In genomic region chr20:24544371-24544770, GRCh38 we compare ENCODE assay signal across 33 cellular contexts.
DNase-seq lines count a peak whose midpoint lies in the region; ATAC-seq and TF ChIP-seq lines count a peak whose summit lies in the region.
"Had no signal": no experiment of that assay in that cellular context is flagged by ENCODE, and none has a peak within 500 bp of the region (broad histone marks: within the 10 kb centered on the region; RNA-seq: fewer than 3 reads in every experiment).

No MANE protein-coding gene starts in this region.

- H3K9me3 Mint-ChIP-seq in neural crest cell (no peaks in the 10 kb centered on the region), osteocyte (ENCODE audit: unreplicated experiment) (no peaks in the 10 kb centered on the region), Calu3 (ENCODE audit: low read depth, unreplicated experiment) (no peaks in the 10 kb centered on the region)
- H3K9me3 Mint-ChIP-seq: CD4-positive, alpha-beta T cell had no signal

- H3K4me2 ChIP-seq in BLaER1 (peak overlapping the region; percentile 29; the same call in 1 of the 2 replicates), IMR-90 (ENCODE audit: low read depth, low read length) (no peak overlapping the region), hepatocyte (no peak overlapping the region)
- H3K4me2 ChIP-seq: A549 had no signal

- H2BK5ac ChIP-seq in IMR-90 (ENCODE audit: low read depth, low read length, poor library complexity, severe bottlenecking): no peak overlapping the region

- H2BK20ac ChIP-seq in IMR-90 (ENCODE audit: low read depth, low read length): no peak overlapping the region

- H3K4me1 ChIP-seq in BLaER1: peaks cover 43% of the 10 kb centered on the region
- H3K4me1 ChIP-seq in IMR-90 (ENCODE audit: control insufficient read depth, insufficient read depth, low read length): no peaks in the 10 kb centered on the region
- no peaks in the 10 kb centered on the region for H3K4me1 ChIP-seq in hepatocyte (ENCODE audit: insufficient read depth)
- H3K4me1 ChIP-seq: A549, BE2C, Caco-2 had no signal

- H3K36me3 Mint-ChIP-seq in neural crest cell (ENCODE audit: low read depth): no peaks in the 10 kb centered on the region
- H3K36me3 Mint-ChIP-seq in osteocyte (ENCODE audit: unreplicated experiment): no peaks in the 10 kb centered on the region
- H3K36me3 Mint-ChIP-seq in Calu3 (ENCODE audit: insufficient read depth, unreplicated experiment): no peaks in the 10 kb centered on the region
- H3K36me3 Mint-ChIP-seq: CD14-positive monocyte; CD4-positive, alpha-beta memory T cell; CD4-positive, CD25-positive, alpha-beta regulatory T cell; CD8-positive, alpha-beta memory T cell; CD8-positive, alpha-beta T cell had no signal

- H3K79me1 ChIP-seq in IMR-90 (ENCODE audit: low read depth in 1 of 2, low read length in 2 of 2): no peaks in the 10 kb centered on the region

- TF ChIP-seq RAD21 in IMR-90 (IDR thresholded peaks at IDR 0.05; ENCODE audit: low read length): no peak

- POLR2A ChIA-PET in IMR-90 (lab: Charles Lee; ENCODE audit: unreplicated experiment): no interaction called here

- no peaks in the 10 kb centered on the region for H3K36me3 ChIP-seq in BLaER1
- H3K36me3 ChIP-seq in IMR-90 (ENCODE audit: control insufficient read depth, insufficient read depth, low read length): no peaks in the 10 kb centered on the region
- no peaks in the 10 kb centered on the region for H3K36me3 ChIP-seq in hepatocyte (replicated peaks; ENCODE audit: insufficient read depth, low read depth)
- H3K36me3 ChIP-seq: BE2C; BLaER1 treated with 17β-estradiol and CSF1 and Interleukin-3, amounts not matched to agents 10 nM and 100 nM had no signal

- 34% methylated on average over 5 of the region's 7 CpGs; no CpG with 5 or more reads in 1 of the 2 experiments for WGBS in IMR-90 (ENCODE audit: extremely low coverage in 2 of 2, insufficient read length in 1 of 2), 2 experiments
- 83% methylated on average over 7 of the region's 7 CpGs for WGBS in hepatocyte (ENCODE audit: low lambda C conversion rate, missing lambda C conversion rate)

- H3K4me3 ChIP-seq in BLaER1: no peak overlapping the region
- H3K4me3 ChIP-seq in IMR-90 (ENCODE audit: insufficient read depth, low read depth, low read length): no peak overlapping the region
- no peak overlapping the region for H3K4me3 ChIP-seq in hepatocyte
- H3K4me3 ChIP-seq: A549; BLaER1 treated with 17β-estradiol and CSF1 and Interleukin-3, amounts not matched to agents 10 nM and 100 nM had no signal

- H3K14ac ChIP-seq in IMR-90 (replicated peaks; ENCODE audit: low read depth, low read length): no peak overlapping the region

- no peaks in the 10 kb centered on the region for H3K9me2 ChIP-seq in hepatocyte (replicated peaks; ENCODE audit: insufficient read depth)

- no peak overlapping the region for H2BK120ac ChIP-seq in IMR-90 (ENCODE audit: low read depth, low read length)

- in situ Hi-C loops in IMR-90 (cut with MboI; ENCODE audit: low sequenced_read_pairs): no loop called here

- dilution Hi-C loops in IMR-90 (cut with HindIII; ENCODE audit: low sequenced_read_pairs, unreplicated experiment): no loop called here

- CTCF ChIA-PET in IMR-90 (lab: Yijun Ruan, JAX): no interaction called here
- CTCF ChIA-PET in Calu3 (lab: Charles Lee): no interaction called here

- H3K4ac ChIP-seq in IMR-90 (ENCODE audit: low read depth, low read length): no peak overlapping the region

- TF ChIP-seq POLR2A in IMR-90 (IDR thresholded peaks at IDR 0.05; ENCODE audit: low read depth, low read length): no peak

- H3K18ac ChIP-seq in IMR-90 (ENCODE audit: low read depth, low read length): no peak overlapping the region

- H3K56ac ChIP-seq in IMR-90 (ENCODE audit: extremely low read depth, insufficient read depth, low read length): no peak overlapping the region

- H3K27me3 ChIP-seq in BLaER1 (no peaks in the 10 kb centered on the region), IMR-90 (ENCODE audit: control insufficient read depth, insufficient read depth, low read length) (no peaks in the 10 kb centered on the region; the same call in 1 of the 2 replicates), hepatocyte (no peaks in the 10 kb centered on the region)
- H3K27me3 ChIP-seq: BE2C; BLaER1 treated with 17β-estradiol and CSF1 and Interleukin-3, amounts not matched to agents 10 nM and 100 nM had no signal

- BruUV-seq in IMR-90 (replicated peaks; lab: Mats Ljungman, UMichigan): no TSS peak
- BruUV-seq in Calu3 (replicated peaks; lab: Mats Ljungman, UMichigan): no TSS peak

- no peak overlapping the region for H2AK9ac ChIP-seq in IMR-90 (replicated peaks; ENCODE audit: low read depth, low read length, poor library complexity)

- 0 out of 2 replicates have a peak overlapping the region, but pooled peaks have one; percentile 32 for H3K27ac ChIP-seq in BLaER1
- H3K27ac ChIP-seq in IMR-90 (ENCODE audit: insufficient read depth, low read length): no peak overlapping the region
- no peak overlapping the region for H3K27ac ChIP-seq in hepatocyte
- H3K27ac ChIP-seq: 22Rv1; A549; BLaER1 treated with 17β-estradiol and CSF1 and Interleukin-3, amounts not matched to agents 10 nM and 100 nM; C4-2B had no signal

- no peak for TF ChIP-seq CTCF in IMR-90 (conservative IDR thresholded peaks at IDR 0.05; ENCODE audit: low read depth, low read length)
- TF ChIP-seq CTCF in neural crest cell (conservative IDR thresholded peaks at IDR 0.05): no peak
- TF ChIP-seq CTCF in osteocyte (IDR thresholded peaks at IDR 0.05): no peak
- no peak for TF ChIP-seq CTCF in hepatocyte (IDR thresholded peaks at IDR 0.05; ENCODE audit: poor library complexity)
- no peak for TF ChIP-seq CTCF in Calu3 (IDR thresholded peaks at IDR 0.05; ENCODE audit: unreplicated experiment)

- H2AFZ ChIP-seq in IMR-90 (replicated peaks; ENCODE audit: low read length, poor library complexity): peak overlapping the region; percentile 63
- H2AFZ ChIP-seq in hepatocyte: no peak overlapping the region

- intact Hi-C loops in IMR-90 (cut with micrococcal nuclease) (no loop called here), Calu3 (cut with micrococcal nuclease; ENCODE audit: unreplicated experiment) (no loop called here)

- H2BK15ac ChIP-seq in IMR-90 (ENCODE audit: low read depth, low read length): no peak overlapping the region

- H4K8ac ChIP-seq in IMR-90 (ENCODE audit: low read depth in 2 of 2, low read length in 2 of 2): no peak overlapping the region

- H3K9me1 ChIP-seq in IMR-90 (ENCODE audit: insufficient read depth, low read length): no peaks in the 10 kb centered on the region

- H3K4me3 Mint-ChIP-seq in neural crest cell: no peak overlapping the region
- H3K4me3 Mint-ChIP-seq in osteocyte (ENCODE audit: unreplicated experiment): no peak overlapping the region
- H3K4me3 Mint-ChIP-seq in Calu3 (ENCODE audit: low read depth, unreplicated experiment): no peak overlapping the region
- H3K4me3 Mint-ChIP-seq: B cell; CD14-positive monocyte; CD4-positive, alpha-beta memory T cell; CD4-positive, alpha-beta T cell; CD4-positive, CD25-positive, alpha-beta regulatory T cell; CD8-positive, alpha-beta memory T cell; CD8-positive, alpha-beta T cell had no signal

- H4K20me1 ChIP-seq in BLaER1: no peaks in the 10 kb centered on the region
- no peaks in the 10 kb centered on the region for H4K20me1 ChIP-seq in IMR-90 (ENCODE audit: insufficient read depth, low read length)
- H4K20me1 ChIP-seq in hepatocyte (ENCODE audit: insufficient read depth, poor library complexity, severe bottlenecking): no peaks in the 10 kb centered on the region
- H4K20me1 ChIP-seq: BLaER1 treated with 17β-estradiol and CSF1 and Interleukin-3, amounts not matched to agents 10 nM and 100 nM had no signal

- no peak overlapping the region for H4K5ac ChIP-seq in IMR-90 (ENCODE audit: low read depth, low read length)

- no peaks in the 10 kb centered on the region for H3K4me1 Mint-ChIP-seq in neural crest cell
- no peaks in the 10 kb centered on the region for H3K4me1 Mint-ChIP-seq in osteocyte (ENCODE audit: unreplicated experiment)
- H3K4me1 Mint-ChIP-seq in Calu3 (ENCODE audit: low read depth, unreplicated experiment): no peaks in the 10 kb centered on the region
- H3K4me1 Mint-ChIP-seq: CD14-positive monocyte; CD4-positive, alpha-beta memory T cell; CD4-positive, CD25-positive, alpha-beta regulatory T cell; CD8-positive, alpha-beta memory T cell had no signal

- H4K91ac ChIP-seq in IMR-90 (ENCODE audit: insufficient read depth, low read depth, low read length): no peak overlapping the region

- H3K9me3 ChIP-seq in BLaER1 (peaks cover 7% of the 10 kb centered on the region; the same call in 1 of the 2 replicates), IMR-90 (ENCODE audit: control insufficient read depth, insufficient read depth, low read length) (no peaks in the 10 kb centered on the region), hepatocyte (ENCODE audit: low read depth) (no peaks in the 10 kb centered on the region)
- H3K9me3 ChIP-seq: A549, BE2C had no signal

- no peak overlapping the region for H3K9ac ChIP-seq in BLaER1
- no peak overlapping the region for H3K9ac ChIP-seq in IMR-90 (ENCODE audit: low read depth, low read length)
- H3K9ac ChIP-seq: BLaER1 treated with 17β-estradiol and CSF1 and Interleukin-3, amounts not matched to agents 10 nM and 100 nM had no signal

- no peak for DNase-seq in IMR-90
- DNase-seq in neural crest cell (ENCODE audit: low read depth, low spot score): no peak
- DNase-seq in osteocyte (ENCODE audit: extremely low spot score, unreplicated experiment): peak; percentile 56
- no peak for DNase-seq in hepatocyte (ENCODE audit: low spot score)
- DNase-seq in activated CD4-positive, alpha-beta T cell treated with anti-CD3 and anti-CD28 coated beads, Interleukin-2, amount 50 U/mL, for 48 hours: no peak
- no peak for DNase-seq in stimulated activated CD4-positive, alpha-beta T cell treated with anti-CD3 and anti-CD28 coated beads, Interleukin-2, amount 100 ng/mL, for 24 hours
- no peak for DNase-seq in Calu3
- DNase-seq: 8988T; ACHN; AML-193; BE2C; C1 segment of cervical spinal cord; Caco-2; CD4-positive, alpha-beta memory T cell; CD4-positive, alpha-beta T cell; CD4-positive, CD25-positive, alpha-beta regulatory T cell; CD8-positive, alpha-beta memory T cell; CD8-positive, alpha-beta T cell; COR-L47; DMS 273 treated with DMSO at 0.1 percent for 48 hours; DMS153; DMS53; DMS79; DMS79 treated with DMSO at 0.1 percent for 48 hours; DND-41; EL had no signal

- H3K79me2 ChIP-seq in hepatocyte: no peaks in the 10 kb centered on the region

- H2AK5ac ChIP-seq in IMR-90 (ENCODE audit: low read depth, low read length): no peak overlapping the region

- peaks cover 6% of the 10 kb centered on the region for H3K27me3 Mint-ChIP-seq in neural crest cell (ENCODE audit: low read depth)
- H3K27me3 Mint-ChIP-seq in osteocyte (ENCODE audit: unreplicated experiment): no peaks in the 10 kb centered on the region
- H3K27me3 Mint-ChIP-seq in Calu3 (ENCODE audit: unreplicated experiment): peaks cover 52% of the 10 kb centered on the region
- H3K27me3 Mint-ChIP-seq: CD4-positive, alpha-beta T cell had no signal

- H3K27ac Mint-ChIP-seq in neural crest cell (ENCODE audit: unreplicated experiment) (peak overlapping the region; percentile 75), osteocyte (ENCODE audit: unreplicated experiment) (no peak overlapping the region), Calu3 (ENCODE audit: unreplicated experiment) (no peak overlapping the region)
- H3K27ac Mint-ChIP-seq: B cell; CD14-positive monocyte; CD4-positive, alpha-beta memory T cell; CD4-positive, alpha-beta T cell; CD4-positive, CD25-positive, alpha-beta regulatory T cell; CD8-positive, alpha-beta T cell had no signal

- no peak for ATAC-seq in IMR-90 (ENCODE audit: low read depth)
- ATAC-seq: A549; CD8-positive, alpha-beta T cell had no signal

- H3K23ac ChIP-seq in IMR-90 (ENCODE audit: low read depth, low read length): no peak overlapping the region
